1 cellular context compared by ENCODE assay signal in the genomic region with DNA sequence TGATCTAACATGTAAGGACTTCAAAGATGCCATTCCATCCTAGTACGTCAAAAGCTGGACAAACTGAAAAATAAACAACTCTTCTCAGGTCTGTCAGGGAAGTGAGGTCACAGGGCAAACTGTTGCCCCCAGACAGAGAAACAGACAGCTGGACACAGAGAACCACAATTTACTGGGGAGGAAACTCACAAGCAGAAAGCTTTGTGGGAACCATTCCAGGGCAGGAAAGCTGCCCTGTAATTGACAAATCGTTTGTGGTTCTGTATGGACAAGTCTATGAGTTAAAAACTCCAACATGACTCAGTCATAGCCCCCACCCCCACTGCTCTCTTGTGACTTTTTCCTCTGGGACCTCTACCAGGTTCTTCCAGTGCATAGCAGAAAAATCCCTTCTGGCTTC.
TF ChIP-seq lines count a peak whose summit lies in the region.

No MANE protein-coding gene starts in this region.

TF ChIP-seq in K562, 482 proteins besides CTCF, POLR2A, EP300 and RAD21:
- TF ChIP-seq PTBP1 (IDR thresholded peaks at IDR 0.05; ENCODE audit: low read depth, low read length) (no peak), SMARCC2 (IDR thresholded peaks at IDR 0.05; ENCODE audit: low read depth) (no peak), MEF2A (IDR thresholded peaks at IDR 0.05; ENCODE audit: control insufficient read depth, low read depth, low read length) (no peak), SP2 (IDR thresholded peaks at IDR 0.05; ENCODE audit: extremely low read depth, low read depth, low read length, poor library complexity, severe bottlenecking) (no peak), NCOA2 (IDR thresholded peaks at IDR 0.05; ENCODE audit: partially characterized antibody in 2 of 2) (no peak), SIN3A (IDR thresholded peaks at IDR 0.05; ENCODE audit: borderline replicate concordance in 2 of 2, control insufficient read depth in 1 of 2, low read depth in 2 of 2, low read length in 2 of 2) (no peak), POLR2H (tag; IDR thresholded peaks at IDR 0.05; ENCODE audit: low read depth) (no peak), ZNF134 (CRISPR knock-in tag; conservative IDR thresholded peaks at IDR 0.05) (no peak), MBD2 (IDR thresholded peaks at IDR 0.05; ENCODE audit: borderline replicate concordance, low read depth) (no peak), SLC30A9 (CRISPR knock-in tag; IDR thresholded peaks at IDR 0.05) (no peak), PHF20 (IDR thresholded peaks at IDR 0.05; ENCODE audit: partially characterized antibody) (no peak), DMBX1 (CRISPR knock-in tag; IDR thresholded peaks at IDR 0.05; ENCODE audit: borderline replicate concordance) (no peak), CCAR2 (IDR thresholded peaks at IDR 0.05; ENCODE audit: low read depth, low read length) (no peak), NRF1 (conservative IDR thresholded peaks at IDR 0.05 in 1 of 2, IDR thresholded peaks at IDR 0.05 in 1 of 2) (no peak), ZNF431 (CRISPR knock-in tag; IDR thresholded peaks at IDR 0.05) (no peak), CBFA2T2 (conservative IDR thresholded peaks at IDR 0.05) (no peak)
- TF ChIP-seq, protein P1, sequence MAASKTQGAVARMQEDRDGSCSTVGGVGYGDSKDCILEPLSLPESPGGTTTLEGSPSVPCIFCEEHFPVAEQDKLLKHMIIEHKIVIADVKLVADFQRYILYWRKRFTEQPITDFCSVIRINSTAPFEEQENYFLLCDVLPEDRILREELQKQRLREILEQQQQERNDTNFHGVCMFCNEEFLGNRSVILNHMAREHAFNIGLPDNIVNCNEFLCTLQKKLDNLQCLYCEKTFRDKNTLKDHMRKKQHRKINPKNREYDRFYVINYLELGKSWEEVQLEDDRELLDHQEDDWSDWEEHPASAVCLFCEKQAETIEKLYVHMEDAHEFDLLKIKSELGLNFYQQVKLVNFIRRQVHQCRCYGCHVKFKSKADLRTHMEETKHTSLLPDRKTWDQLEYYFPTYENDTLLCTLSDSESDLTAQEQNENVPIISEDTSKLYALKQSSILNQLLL (CRISPR knock-in tag; IDR thresholded peaks at IDR 0.05; ENCODE audit: borderline replicate concordance): no peak
